ENCODE assay signal across 10 cellular contexts in genomic region chr5:44389410-44389879, GRCh38. TPM values are rescaled to one million over a fixed set of nuclear protein-coding genes. Genes with fewer than 3 reads are reported as not detected.
A peak's percentile ranks its signal among the peaks of the same experiment; 100 is the strongest.
DNase-seq lines count a peak whose midpoint lies in the region; ATAC-seq and TF ChIP-seq lines count a peak whose summit lies in the region.
"Had no signal": no experiment of that assay in that cellular context is flagged by ENCODE, and none has a peak within 500 bp of the region (broad histone marks: within the 10 kb centered on the region; RNA-seq: fewer than 3 reads in every experiment).

TSS of gene FGF10 (minus strand) at chr5:44389420. CDS start at chr5:44388682, 738 bp downstream.

- H3K79me2 ChIP-seq in PC-3 (ENCODE audit: low read length) = no peaks in the 10 kb centered on the region

- H3K27me3 Mint-ChIP-seq in osteocyte (ENCODE audit: unreplicated experiment) = peaks cover 55% of the 10 kb centered on the region

- no peaks in the 10 kb centered on the region for H3K4me1 ChIP-seq in PC-3 (ENCODE audit: insufficient read depth, low read length)

- peak within 1 kb of the TSS; percentile 79 for H3K4me3 Mint-ChIP-seq in osteocyte (ENCODE audit: unreplicated experiment)

- no peaks in the 10 kb centered on the region for H3K9me3 ChIP-seq in PC-3 (ENCODE audit: low read length)

- intact Hi-C loops in PC-3 (cut with micrococcal nuclease) = no loop called here

- no peaks in the 10 kb centered on the region for H3F3A ChIP-seq in PC-3 (ENCODE audit: low read length, unreplicated experiment)

- POLR2A ChIA-PET in PC-3 (lab: Charles Lee; ENCODE audit: unreplicated experiment) = interaction anchor here (0.5 kb wide), 1 partner anchor 420 kb away, joined by 3 read pairs; no protein-coding TSS in a partner anchor

- no peak within 1 kb of the TSS for H3K9ac ChIP-seq in PC-3 (ENCODE audit: low read length)

- H3K4me2 ChIP-seq in PC-3 (ENCODE audit: low read length) = peak within 1 kb of the TSS; percentile 29

- DNase-seq in COLO668 (lab: John Stamatoyannopoulos, UW; ENCODE audit: unreplicated experiment) = peak; percentile 21
- DNase-seq in PC-3 = no peak
- peak; percentile 2 for DNase-seq in glomerular visceral epithelial cell (ENCODE audit: extremely low spot score)
- DNase-seq in osteocyte (ENCODE audit: extremely low spot score, unreplicated experiment) = no peak
- DNase-seq in stimulated activated naive CD4-positive, alpha-beta T cell treated with Interleukin-2 at 50 U/mL for 16 hours (lab: John Stamatoyannopoulos, UW) = no peak
- no peak for DNase-seq in superior temporal gyrus (ENCODE audit: extremely low spot score)
- no peak for DNase-seq in stimulated activated CD4-positive, alpha-beta T cell treated with anti-CD3 and anti-CD28 coated beads, Interleukin-1b, Interleukin-23, amount 100 ng/mL, for 48 hours

- no peaks in the 10 kb centered on the region for H3K9me2 ChIP-seq in PC-3 (replicated peaks; ENCODE audit: low read length)

- TF ChIP-seq CTCF in PC-3 (conservative IDR thresholded peaks at IDR 0.05; ENCODE audit: low read depth, low read length) (no peak), osteocyte (IDR thresholded peaks at IDR 0.05) (no peak)

- no peaks in the 10 kb centered on the region for H3K36me3 Mint-ChIP-seq in osteocyte (ENCODE audit: unreplicated experiment)

- peaks cover 61% of the 10 kb centered on the region for H3K27me3 ChIP-seq in PC-3 (ENCODE audit: low read length)

- peaks cover 23% of the 10 kb centered on the region for H3K4me1 Mint-ChIP-seq in osteocyte (ENCODE audit: unreplicated experiment)

- H3K27ac Mint-ChIP-seq in osteocyte (ENCODE audit: unreplicated experiment) = no peak within 1 kb of the TSS

- no TSS peak for BruUV-seq in PC-3 (replicated peaks; lab: Mats Ljungman, UMichigan)

- H4K20me1 ChIP-seq in PC-3 (ENCODE audit: low read length) = no peaks in the 10 kb centered on the region

- no peak within 1 kb of the TSS for H2AFZ ChIP-seq in PC-3 (ENCODE audit: low read length)

- H3K36me3 ChIP-seq in PC-3 (ENCODE audit: low read depth, low read length) = no peaks in the 10 kb centered on the region

- H3K27ac ChIP-seq in PC-3 (ENCODE audit: low read length) = no peak within 1 kb of the TSS

- ATAC-seq in PC-3 (no peak), HG03457 (IDR thresholded peaks at IDR 0.05; ENCODE audit: unreplicated experiment) (no peak)

- CTCF ChIA-PET in PC-3 (lab: Charles Lee) = no interaction called here

- H3K9me3 Mint-ChIP-seq in osteocyte (ENCODE audit: unreplicated experiment) = no peaks in the 10 kb centered on the region

- 0 out of 2 replicates have a peak within 1 kb of the TSS, but pooled peaks have one; percentile 11 for H3K4me3 ChIP-seq in PC-3 (ENCODE audit: low read length)

RNA-seq across cellular contexts. Expression of gene FGF10, which starts in this region (rescaled TPM):
- total RNA-seq in PC-3 (2014; rRNA removed) (not detected in 2 replicates), osteocyte (not detected in 2 replicates)
- total RNA-seq: pulmonary artery endothelial cell; T-helper 2 cell treated with Interferon-gamma antibody and Interleukin-4, amounts not matched to agents 100 ng/mL and 5 ng/mL, for 36 hours had no signal

Comparison
In these comparisons a context has a peak if more than half of its experiments do, and no peak if none do; other contexts are left out.
1. DNase-seq: peak in COLO668 (single experiment) and glomerular visceral epithelial cell (single experiment); none in PC-3 (single experiment), osteocyte (single experiment), stimulated activated naive CD4-positive, alpha-beta T cell treated with Interleukin-2 at 50 U/mL for 16 hours (single experiment), superior temporal gyrus (single experiment) and stimulated activated CD4-positive, alpha-beta T cell treated with anti-CD3 and anti-CD28 coated beads, Interleukin-1b, Interleukin-23, amount 100 ng/mL, for 48 hours (single experiment).